ENCODE assay signal across 33 cellular contexts in genomic region chr5:4907636-4908035, GRCh38.
"Had no signal": no experiment of that assay in that cellular context is flagged by ENCODE, and none has a peak within 500 bp of the region (broad histone marks: within the 10 kb centered on the region; RNA-seq: fewer than 3 reads in every experiment).

No MANE protein-coding gene starts in this region.

- H3K9me3 ChIP-seq: breast epithelium, Peyer's patch had no signal

- H3K36me3 ChIP-seq: breast epithelium, Peyer's patch had no signal

- ATAC-seq: activated CD8-positive, alpha-beta memory T cell treated with anti-CD3 and anti-CD28 coated beads, Interleukin-2, amount 10 ng/mL, durations not matched to agents 7 days and 5 days; PC-3 had no signal

- DNase-seq: activated CD4-positive, alpha-beta memory T cell treated with anti-CD3 and anti-CD28 coated beads for 36 hours; activated CD4-positive, alpha-beta T cell treated with anti-CD3 and anti-CD28 coated beads, Interleukin-2, amount 50 U/mL, for 1 hour; activated CD8-positive, alpha-beta memory T cell treated with anti-CD3 and anti-CD28 coated beads for 24 hours; activated CD8-positive, alpha-beta memory T cell treated with anti-CD3 and anti-CD28 coated beads, Interleukin-2, amount 10 ng/mL, durations not matched to agents 7 days and 5 days; activated CD8-positive, alpha-beta memory T cell treated with anti-CD3 and anti-CD28 coated beads, Interleukin-2, amount 50 U/mL, for 48 hours; activated effector memory CD4-positive, alpha-beta T cell treated with anti-CD3 and anti-CD28 coated beads, Interleukin-2, amount 50 U/mL, for 16 hours; activated naive CD4-positive, alpha-beta T cell; activated naive CD4-positive, alpha-beta T cell treated with anti-CD3 and anti-CD28 coated beads, Interleukin-2, amount 50 U/mL, for 16 hours; activated naive CD8-positive, alpha-beta T cell treated with anti-CD3 and anti-CD28 coated beads for 36 hours; activated T-cell treated with anti-CD3 and anti-CD28 coated beads, Interleukin-2, amount 50 U/mL, for 48 hours; amniotic stem cell; aorta; Karpas-422; KBM-7; NCI-H1436 treated with DMSO at 0.1 percent for 48 hours; NCI-H1694 treated with DMSO at 0.1 percent for 48 hours; NCI-H2029 treated with DMSO at 0.1 percent for 48 hours; NCI-H2107; NCI-H226; NCI-H446 treated with DMSO at 0.1 percent for 48 hours; NCI-H524; NCI-H69; NCI-H82; NK-92 treated with Interleukin-12 subunit alpha and Interleukin-12 subunit beta, amount 100 ng/mL, for 24 hours; PC-3; Peyer's patch; Right ventricle myocardium superior had no signal

- H3K36me3 Mint-ChIP-seq: activated CD4-positive, alpha-beta memory T cell treated with anti-CD3 and anti-CD28 coated beads for 36 hours; activated CD8-positive, alpha-beta memory T cell treated with anti-CD3 and anti-CD28 coated beads, Interleukin-2, amount 10 ng/mL, durations not matched to agents 7 days and 5 days; activated naive CD8-positive, alpha-beta T cell treated with anti-CD3 and anti-CD28 coated beads for 36 hours had no signal

- H3K9me3 Mint-ChIP-seq: T-helper 1 cell treated with Interleukin-12 subunit alpha and Interleukin-12 subunit beta and Interleukin-4 antibody, amounts not matched to agents 30 μg/mL and 1 μg/mL, for 36 hours; T-helper 2 cell treated with Interferon-gamma antibody and Interleukin-4, amounts not matched to agents 5 μg/mL and 100 μg/mL, for 36 hours had no signal

- H3K4me3 ChIP-seq: breast epithelium, Peyer's patch had no signal

- H3K27ac ChIP-seq: breast epithelium, RWPE1 had no signal

- H3K27me3 ChIP-seq: breast epithelium, Peyer's patch had no signal

- H3K27ac Mint-ChIP-seq: activated CD4-positive, alpha-beta memory T cell treated with anti-CD3 and anti-CD28 coated beads for 36 hours; activated CD8-positive, alpha-beta memory T cell treated with anti-CD3 and anti-CD28 coated beads, Interleukin-2, amount 10 ng/mL, durations not matched to agents 7 days and 5 days; activated naive CD8-positive, alpha-beta T cell treated with anti-CD3 and anti-CD28 coated beads for 36 hours; T-helper 1 cell treated with Interleukin-12 subunit alpha and Interleukin-12 subunit beta and Interleukin-4 antibody, amounts not matched to agents 30 μg/mL and 1 μg/mL, for 36 hours; T-helper 2 cell treated with Interferon-gamma antibody and Interleukin-4, amounts not matched to agents 5 μg/mL and 100 μg/mL, for 36 hours had no signal

- FAIRE-seq: colon, TTC549 had no signal

- H3K4me1 Mint-ChIP-seq: activated CD8-positive, alpha-beta memory T cell treated with anti-CD3 and anti-CD28 coated beads, Interleukin-2, amount 10 ng/mL, durations not matched to agents 7 days and 5 days; activated naive CD8-positive, alpha-beta T cell treated with anti-CD3 and anti-CD28 coated beads for 36 hours had no signal

- H3K4me1 ChIP-seq: breast epithelium, Peyer's patch had no signal

- H3K27me3 Mint-ChIP-seq: activated CD4-positive, alpha-beta memory T cell treated with anti-CD3 and anti-CD28 coated beads for 36 hours; activated CD8-positive, alpha-beta memory T cell treated with anti-CD3 and anti-CD28 coated beads, Interleukin-2, amount 10 ng/mL, durations not matched to agents 7 days and 5 days; activated naive CD8-positive, alpha-beta T cell treated with anti-CD3 and anti-CD28 coated beads for 36 hours had no signal

- H3K4me3 Mint-ChIP-seq: activated CD4-positive, alpha-beta memory T cell treated with anti-CD3 and anti-CD28 coated beads for 36 hours; activated CD8-positive, alpha-beta memory T cell treated with anti-CD3 and anti-CD28 coated beads, Interleukin-2, amount 10 ng/mL, durations not matched to agents 7 days and 5 days; activated naive CD8-positive, alpha-beta T cell treated with anti-CD3 and anti-CD28 coated beads for 36 hours; T-helper 1 cell treated with Interleukin-12 subunit alpha and Interleukin-12 subunit beta and Interleukin-4 antibody, amounts not matched to agents 30 μg/mL and 1 μg/mL, for 36 hours; T-helper 2 cell treated with Interferon-gamma antibody and Interleukin-4, amounts not matched to agents 5 μg/mL and 100 μg/mL, for 36 hours had no signal
